11 cellular contexts compared by ENCODE assay signal in the genomic region with DNA sequence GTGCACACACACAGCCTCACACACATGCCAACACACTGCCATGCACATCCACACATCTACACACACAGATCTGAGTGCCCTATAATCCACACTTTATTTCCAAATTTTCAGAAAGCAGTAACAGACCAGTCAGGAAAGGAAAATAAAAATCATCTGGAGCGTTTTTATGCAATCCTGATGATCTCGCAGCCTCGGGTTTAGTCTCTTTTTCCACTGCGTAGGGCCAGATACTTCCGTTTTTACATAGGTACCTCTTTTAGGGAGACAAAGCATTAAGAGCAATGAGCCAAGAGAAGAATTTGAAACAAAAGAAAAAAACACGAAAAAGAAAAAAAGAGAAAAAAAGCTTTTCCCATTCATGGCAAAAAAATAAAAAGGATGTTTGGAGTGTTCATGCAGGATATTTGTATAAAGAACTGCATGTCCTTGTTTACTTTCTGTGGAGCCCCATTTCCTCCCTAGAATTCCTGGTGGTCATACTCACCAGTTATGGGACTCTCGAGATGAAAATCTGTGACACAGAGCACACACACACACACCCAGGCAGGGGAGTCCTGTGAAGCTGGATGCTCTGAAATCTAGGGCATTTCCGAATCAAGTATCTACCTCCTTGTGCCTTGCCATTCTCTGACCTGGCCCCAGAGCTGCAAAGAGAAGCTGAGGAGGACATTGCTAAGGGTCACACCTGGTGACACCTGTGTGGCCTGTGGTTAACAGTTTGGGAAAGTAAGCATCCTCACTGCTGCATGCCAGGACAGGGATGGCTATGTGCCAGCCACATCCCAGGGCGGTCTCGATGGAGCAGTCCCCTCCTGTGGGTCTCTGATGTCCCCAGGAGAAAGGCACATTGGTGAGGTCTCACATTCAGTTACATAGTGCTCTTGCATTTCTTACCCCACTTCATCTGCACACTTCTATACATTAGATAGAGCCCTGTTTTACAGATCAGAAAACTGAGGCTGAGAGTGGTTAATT.
DNase-seq lines count a peak whose midpoint lies in the region; ATAC-seq, FAIRE-seq and TF ChIP-seq lines count a peak whose summit lies in the region.
"Had no signal": no experiment of that assay in that cellular context is flagged by ENCODE, and none has a peak within 500 bp of the region (broad histone marks: within the 10 kb centered on the region; RNA-seq: fewer than 3 reads in every experiment).

No MANE protein-coding gene starts in this region.

- WGBS in gastroesophageal sphincter (ENCODE audit: low coverage in 1 of 2), 2 donors = 60 to 67% methylated on average over 6 to 10 of the region's 10 CpGs

- TF ChIP-seq CTCF in CD4-positive, alpha-beta T cell (IDR thresholded peaks at IDR 0.05) = no peak
- TF ChIP-seq CTCF in gastrocnemius medialis (IDR thresholded peaks at IDR 0.05 in 4 of 5, conservative IDR thresholded peaks at IDR 0.05 in 1 of 5) (no peak), gastroesophageal sphincter (IDR thresholded peaks at IDR 0.05) (no peak)

- ATAC-seq in CD4-positive, alpha-beta T cell (ENCODE audit: poor library complexity) = no peak
- no peak for ATAC-seq in activated naive CD8-positive, alpha-beta T cell treated with anti-CD3 and anti-CD28 coated beads, Interleukin-2, amount 50 U/mL, for 24 hours
- ATAC-seq in gastrocnemius medialis (no peak), gastroesophageal sphincter (no peak)
- ATAC-seq: HCT116 had no signal

- POLR2A ChIA-PET in CD4-positive, alpha-beta T cell (lab: Charles Lee) = interaction anchor here (1.6 kb wide), 1 partner anchor 11 kb away, joined by 4 read pairs; no protein-coding TSS in a partner anchor

- no peaks in the 10 kb centered on the region for H3K36me3 ChIP-seq in gastrocnemius medialis
- no peaks in the 10 kb centered on the region for H3K36me3 ChIP-seq in gastroesophageal sphincter

- peak overlapping the region; percentile 66 for H3K27ac Mint-ChIP-seq in CD4-positive, alpha-beta T cell
- peak overlapping the region; percentile 55 for H3K27ac Mint-ChIP-seq in activated naive CD8-positive, alpha-beta T cell treated with anti-CD3 and anti-CD28 coated beads, Interleukin-2, amount 50 U/mL, for 24 hours
- peak overlapping the region in 2 of 6 donors; percentile 6 to 33 for H3K27ac Mint-ChIP-seq in immature natural killer cell

- no peak for TF ChIP-seq EP300 in gastroesophageal sphincter (IDR thresholded peaks at IDR 0.05)

- CTCF ChIA-PET in CD4-positive, alpha-beta T cell (lab: Charles Lee) = no interaction called here

- peak overlapping the region; percentile 25 for H3K4me3 Mint-ChIP-seq in CD4-positive, alpha-beta T cell
- H3K4me3 Mint-ChIP-seq in activated naive CD8-positive, alpha-beta T cell treated with anti-CD3 and anti-CD28 coated beads, Interleukin-2, amount 50 U/mL, for 24 hours = no peak overlapping the region
- H3K4me3 Mint-ChIP-seq in immature natural killer cell = no peak overlapping the region

- H3K9me3 ChIP-seq in CD4-positive, alpha-beta T cell (ENCODE audit: control insufficient read depth, low read length) = no peaks in the 10 kb centered on the region
- H3K9me3 ChIP-seq in gastrocnemius medialis = no peaks in the 10 kb centered on the region
- no peaks in the 10 kb centered on the region for H3K9me3 ChIP-seq in gastroesophageal sphincter

- no peak overlapping the region for H3K27ac ChIP-seq in CD4-positive, alpha-beta T cell (ENCODE audit: low read depth, low read length)
- H3K27ac ChIP-seq in gastrocnemius medialis = no peak overlapping the region
- H3K27ac ChIP-seq in gastroesophageal sphincter = no peak overlapping the region

- H3K27me3 ChIP-seq in CD4-positive, alpha-beta T cell (ENCODE audit: control insufficient read depth, insufficient read depth, low read length) = no peaks in the 10 kb centered on the region
- H3K27me3 ChIP-seq in gastrocnemius medialis (no peaks in the 10 kb centered on the region), gastroesophageal sphincter (peaks cover 24% of the 10 kb centered on the region)

- H3K4me3 ChIP-seq in gastrocnemius medialis (no peak overlapping the region), gastroesophageal sphincter (no peak overlapping the region)

- no peak for TF ChIP-seq POLR2A in gastrocnemius medialis (IDR thresholded peaks at IDR 0.05)
- TF ChIP-seq POLR2A in gastroesophageal sphincter (IDR thresholded peaks at IDR 0.05) = no peak

- peaks cover 72% of the 10 kb centered on the region for H3K36me3 Mint-ChIP-seq in CD4-positive, alpha-beta T cell (ENCODE audit: low read depth)
- H3K36me3 Mint-ChIP-seq in activated naive CD8-positive, alpha-beta T cell treated with anti-CD3 and anti-CD28 coated beads, Interleukin-2, amount 50 U/mL, for 24 hours (ENCODE audit: low read depth) = peaks cover 10% of the 10 kb centered on the region
- peaks cover 36 to 48% (median 36%) of the 10 kb centered on the region in 3 donors for H3K36me3 Mint-ChIP-seq in immature natural killer cell

- no peak for FAIRE-seq in HTR-8/SVneo (lab: Jason Lieb, UNC)

- intact Hi-C loops in CD4-positive, alpha-beta T cell (cut with DNase I, micrococcal nuclease) = loop anchor here in 1 of 2 experiments (5.0 kb wide), 1 partner anchor 73 kb away; no protein-coding TSS in a partner anchor
- intact Hi-C loops in gastrocnemius medialis (cut with DNase I; ENCODE audit: low total_unique reads) = no loop called here

- peaks cover 93% of the 10 kb centered on the region for H3K4me1 Mint-ChIP-seq in CD4-positive, alpha-beta T cell (ENCODE audit: low read depth)
- peaks cover 91% of the 10 kb centered on the region for H3K4me1 Mint-ChIP-seq in activated naive CD8-positive, alpha-beta T cell treated with anti-CD3 and anti-CD28 coated beads, Interleukin-2, amount 50 U/mL, for 24 hours
- peaks cover 60 to 89% of the 10 kb centered on the region in 2 donors for H3K4me1 Mint-ChIP-seq in immature natural killer cell

- no peaks in the 10 kb centered on the region for H3K4me1 ChIP-seq in gastrocnemius medialis
- H3K4me1 ChIP-seq in gastroesophageal sphincter = no peaks in the 10 kb centered on the region

- no peaks in the 10 kb centered on the region for H3K9me3 Mint-ChIP-seq in CD4-positive, alpha-beta T cell
- no peaks in the 10 kb centered on the region for H3K9me3 Mint-ChIP-seq in activated naive CD8-positive, alpha-beta T cell treated with anti-CD3 and anti-CD28 coated beads, Interleukin-2, amount 50 U/mL, for 24 hours
- no peaks in the 10 kb centered on the region for H3K9me3 Mint-ChIP-seq in immature natural killer cell

- in situ Hi-C loops in gastrocnemius medialis (cut with MboI; ENCODE audit: low sequenced_read_pairs in 4 of 4) = no loop called here

- DNase-seq in CD4-positive, alpha-beta T cell = no peak
- DNase-seq in HTR-8/SVneo (ENCODE audit: insufficient read length, low spot score) (peak; percentile 32), lung microvascular endothelial cell (ENCODE audit: low read depth in 2 of 2) (peak; percentile 60 to 80), gastrocnemius medialis (no peak), ureter (ENCODE audit: low spot score) (no peak), immature natural killer cell (no peak)
- no peak for DNase-seq in activated naive CD8-positive, alpha-beta T cell treated with anti-CD3 and anti-CD28 coated beads, Interleukin-2, amount 50 U/mL, for 24 hours
- DNase-seq: GF-D8, NCI-H1930 had no signal

- no peaks in the 10 kb centered on the region for H3K27me3 Mint-ChIP-seq in CD4-positive, alpha-beta T cell
- H3K27me3 Mint-ChIP-seq in activated naive CD8-positive, alpha-beta T cell treated with anti-CD3 and anti-CD28 coated beads, Interleukin-2, amount 50 U/mL, for 24 hours = no peaks in the 10 kb centered on the region
- H3K27me3 Mint-ChIP-seq in immature natural killer cell (ENCODE audit: low read depth in 3 of 3) = peaks cover 2 to 3% (median 3%) of the 10 kb centered on the region in 3 donors

Comparison
In these comparisons a context has a peak if more than half of its experiments do, and no peak if none do; other contexts are left out.
1. DNase-seq: peak in HTR-8/SVneo (single experiment) and lung microvascular endothelial cell (2 of 2); none in CD4-positive, alpha-beta T cell (0 of 10), activated naive CD8-positive, alpha-beta T cell treated with anti-CD3 and anti-CD28 coated beads, Interleukin-2, amount 50 U/mL, for 24 hours (single experiment), gastrocnemius medialis (0 of 2), ureter (single experiment) and immature natural killer cell (0 of 3).